Comparison of ENCODE assay signal across 10 cellular contexts in the genomic region with DNA sequence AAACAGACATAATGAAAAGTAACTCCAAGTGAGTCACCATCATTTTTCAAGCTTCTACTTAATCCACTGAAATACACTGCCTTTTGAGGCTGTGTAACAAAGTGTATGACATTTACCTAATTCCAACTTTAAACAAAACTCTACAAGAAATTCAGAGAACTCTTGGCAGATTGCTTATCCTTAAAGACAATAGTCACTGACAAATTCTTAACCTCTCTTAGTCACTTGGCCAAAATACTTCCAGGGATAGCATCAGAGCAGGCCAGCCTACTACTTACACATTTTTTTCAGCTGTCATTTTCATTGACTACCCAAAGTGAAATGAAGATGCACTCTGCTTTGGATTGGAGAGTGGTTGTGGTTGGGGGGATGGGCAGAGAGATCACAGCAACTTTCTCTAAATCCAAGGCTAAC. TPM values are rescaled to one million over a fixed set of nuclear protein-coding genes. Genes with fewer than 3 reads are reported as not detected.
DNase-seq lines count a peak whose midpoint lies in the region; ATAC-seq and TF ChIP-seq lines count a peak whose summit lies in the region.
"Had no signal": no experiment of that assay in that cellular context is flagged by ENCODE, and none has a peak within 500 bp of the region (broad histone marks: within the 10 kb centered on the region; RNA-seq: fewer than 3 reads in every experiment).

No MANE protein-coding gene starts in this region.

- H3K9ac ChIP-seq in SK-N-SH (0 out of 2 replicates have a peak overlapping the region, but pooled peaks have one; percentile 3), fibroblast of lung (ENCODE audit: insufficient read depth, low read length) (no peak overlapping the region)

- no peak for TF ChIP-seq CTCF in SK-N-SH (IDR thresholded peaks at IDR 0.05)
- no peak for TF ChIP-seq CTCF in fibroblast of lung (conservative IDR thresholded peaks at IDR 0.05 in 1 of 2, IDR thresholded peaks at IDR 0.05 in 1 of 2; ENCODE audit: low read depth in 1 of 2, low read length in 2 of 2)
- TF ChIP-seq CTCF in psoas muscle (IDR thresholded peaks at IDR 0.05): no peak

- ATAC-seq in psoas muscle (no peak), HG03354 (IDR thresholded peaks at IDR 0.05; ENCODE audit: poor library complexity, severe bottlenecking, unreplicated experiment) (no peak), HG03108 (IDR thresholded peaks at IDR 0.05; ENCODE audit: unreplicated experiment) (no peak)

- no peaks in the 10 kb centered on the region for H3K9me2 ChIP-seq in SK-N-SH

- H4K20me1 ChIP-seq in SK-N-SH (ENCODE audit: insufficient read depth): peaks cover 35% of the 10 kb centered on the region
- no peaks in the 10 kb centered on the region for H4K20me1 ChIP-seq in fibroblast of lung (ENCODE audit: control insufficient read depth, extremely low read depth, insufficient read depth, low read length)

- peak in 1 of 2 experiments; percentile 45; a peak in 1 of 4 replicates for TF ChIP-seq EP300 in SK-N-SH (IDR thresholded peaks at IDR 0.05; ENCODE audit: borderline replicate concordance in 1 of 2, low read depth in 1 of 2, low read length in 1 of 2)

- H2AFZ ChIP-seq in SK-N-SH (ENCODE audit: low read depth): no peak overlapping the region
- H2AFZ ChIP-seq in fibroblast of lung (ENCODE audit: low read length): no peak overlapping the region

- TF ChIP-seq RAD21 in SK-N-SH (IDR thresholded peaks at IDR 0.05; ENCODE audit: low read length): no peak

- H3F3A ChIP-seq in SK-N-SH (replicated peaks; ENCODE audit: insufficient read depth): peaks cover 26% of the 10 kb centered on the region

- DNase-seq in EH (ENCODE audit: low read depth): peak; percentile 88
- DNase-seq in SK-N-SH: no peak
- peak; percentile 75 to 89 for DNase-seq in fibroblast of lung (ENCODE audit: low read depth in 2 of 2)
- DNase-seq in psoas muscle: no peak
- DNase-seq in iPS-NIHi7 (ENCODE audit: extremely low spot score): no peak
- no peak for DNase-seq in NCI-H2029 treated with DMSO at 0.1 percent for 48 hours (lab: John Stamatoyannopoulos, UW)
- DNase-seq: activated naive CD4-positive, alpha-beta T cell had no signal

- POLR2A ChIA-PET in SK-N-SH (lab: Yijun Ruan, JAX): no interaction called here

- H3K27me3 ChIP-seq in SK-N-SH (ENCODE audit: insufficient read depth) (no peaks in the 10 kb centered on the region), fibroblast of lung (ENCODE audit: control insufficient read depth, insufficient read depth, low read length) (no peaks in the 10 kb centered on the region), psoas muscle (ENCODE audit: insufficient read depth in 3 of 3, low read length in 2 of 3) (no peaks in the 10 kb centered on the region)

- H3K9me3 ChIP-seq in SK-N-SH (no peaks in the 10 kb centered on the region), fibroblast of lung (ENCODE audit: control insufficient read depth, insufficient read depth, low read depth, low read length) (no peaks in the 10 kb centered on the region), psoas muscle (no peaks in the 10 kb centered on the region)
- H3K9me3 ChIP-seq: HAP-1 had no signal

- H3K4me1 ChIP-seq in SK-N-SH (ENCODE audit: control insufficient read depth in 1 of 2, insufficient read depth in 2 of 2, low read depth in 1 of 2, low read length in 1 of 2) (peaks cover 4 to 19% of the 10 kb centered on the region in 2 experiments; a peak in 2 of 4 replicates), fibroblast of lung (ENCODE audit: control insufficient read depth, extremely low read depth, insufficient read depth, low read length) (peaks cover 9% of the 10 kb centered on the region), psoas muscle (peaks cover 24% of the 10 kb centered on the region)

- H3K27ac ChIP-seq in SK-N-SH (ENCODE audit: low read depth in 2 of 2, low read length in 1 of 2) (peak overlapping the region in 1 of 2 experiments; percentile 93; a peak in 2 of 4 replicates), fibroblast of lung (ENCODE audit: insufficient read depth, low read length) (no peak overlapping the region), psoas muscle (peak overlapping the region; percentile 44)

- H3K79me2 ChIP-seq in SK-N-SH (ENCODE audit: insufficient read depth): peaks cover 83% of the 10 kb centered on the region
- H3K79me2 ChIP-seq in fibroblast of lung (ENCODE audit: control insufficient read depth, insufficient read depth, low read length): peaks cover 72% of the 10 kb centered on the region

- CTCF ChIA-PET in SK-N-SH (lab: Yijun Ruan, JAX): interaction anchor here (0.5 to 2.1 kb wide), 4 partner anchors 11 to 1064 kb away, joined by 3 to 12 read pairs (median 3); no protein-coding TSS in a partner anchor

- H3K4me2 ChIP-seq in SK-N-SH (peak overlapping the region; percentile 94), fibroblast of lung (ENCODE audit: extremely low read depth, insufficient read depth, low read length) (peak overlapping the region; percentile 56)

- intact Hi-C loops in psoas muscle (cut with DNase I): loop anchor here in 1 of 2 donors (10.0 kb wide), 1 partner anchor 119 kb away; no protein-coding TSS in a partner anchor

- H3K4me3 ChIP-seq in SK-N-SH (ENCODE audit: low read depth in 2 of 2, low read length in 1 of 2) (peak overlapping the region in 1 of 2 experiments; percentile 75; a peak in 3 of 4 replicates), fibroblast of lung (replicated peaks in 1 of 4; ENCODE audit: control extremely low read depth in 1 of 4, insufficient read depth in 1 of 4, low read depth in 3 of 4, low read length in 4 of 4) (peak overlapping the region in 2 of 4 experiments; percentile 28 to 33), psoas muscle (peak overlapping the region; percentile 86)
- H3K4me3 ChIP-seq: HAP-1 had no signal

- H3K36me3 ChIP-seq in SK-N-SH (replicated peaks in 1 of 2; ENCODE audit: control insufficient read depth in 1 of 2, insufficient read depth in 2 of 2, low read length in 1 of 2) (peaks cover 5 to 39% of the 10 kb centered on the region in 2 experiments), fibroblast of lung (ENCODE audit: control insufficient read depth, insufficient read depth, low read length) (no peaks in the 10 kb centered on the region), psoas muscle (ENCODE audit: insufficient read depth in 1 of 2, low read depth in 1 of 2) (peaks cover 0 to 30% of the 10 kb centered on the region in 2 donors)

TF ChIP-seq in SK-N-SH, 30 proteins besides CTCF, POLR2A, EP300 and RAD21 (continues in another document):
- TF ChIP-seq, protein P1, sequence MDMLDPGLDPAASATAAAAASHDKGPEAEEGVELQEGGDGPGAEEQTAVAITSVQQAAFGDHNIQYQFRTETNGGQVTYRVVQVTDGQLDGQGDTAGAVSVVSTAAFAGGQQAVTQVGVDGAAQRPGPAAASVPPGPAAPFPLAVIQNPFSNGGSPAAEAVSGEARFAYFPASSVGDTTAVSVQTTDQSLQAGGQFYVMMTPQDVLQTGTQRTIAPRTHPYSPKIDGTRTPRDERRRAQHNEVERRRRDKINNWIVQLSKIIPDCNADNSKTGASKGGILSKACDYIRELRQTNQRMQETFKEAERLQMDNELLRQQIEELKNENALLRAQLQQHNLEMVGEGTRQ (IDR thresholded peaks at IDR 0.05; ENCODE audit: borderline replicate concordance, low read depth, low read length): no peak
- no peak for TF ChIP-seq FOXJ3 (CRISPR knock-in tag; IDR thresholded peaks at IDR 0.05)
- peak; percentile 69 for TF ChIP-seq TCF12 (IDR thresholded peaks at IDR 0.05)
- TF ChIP-seq, protein P2, sequence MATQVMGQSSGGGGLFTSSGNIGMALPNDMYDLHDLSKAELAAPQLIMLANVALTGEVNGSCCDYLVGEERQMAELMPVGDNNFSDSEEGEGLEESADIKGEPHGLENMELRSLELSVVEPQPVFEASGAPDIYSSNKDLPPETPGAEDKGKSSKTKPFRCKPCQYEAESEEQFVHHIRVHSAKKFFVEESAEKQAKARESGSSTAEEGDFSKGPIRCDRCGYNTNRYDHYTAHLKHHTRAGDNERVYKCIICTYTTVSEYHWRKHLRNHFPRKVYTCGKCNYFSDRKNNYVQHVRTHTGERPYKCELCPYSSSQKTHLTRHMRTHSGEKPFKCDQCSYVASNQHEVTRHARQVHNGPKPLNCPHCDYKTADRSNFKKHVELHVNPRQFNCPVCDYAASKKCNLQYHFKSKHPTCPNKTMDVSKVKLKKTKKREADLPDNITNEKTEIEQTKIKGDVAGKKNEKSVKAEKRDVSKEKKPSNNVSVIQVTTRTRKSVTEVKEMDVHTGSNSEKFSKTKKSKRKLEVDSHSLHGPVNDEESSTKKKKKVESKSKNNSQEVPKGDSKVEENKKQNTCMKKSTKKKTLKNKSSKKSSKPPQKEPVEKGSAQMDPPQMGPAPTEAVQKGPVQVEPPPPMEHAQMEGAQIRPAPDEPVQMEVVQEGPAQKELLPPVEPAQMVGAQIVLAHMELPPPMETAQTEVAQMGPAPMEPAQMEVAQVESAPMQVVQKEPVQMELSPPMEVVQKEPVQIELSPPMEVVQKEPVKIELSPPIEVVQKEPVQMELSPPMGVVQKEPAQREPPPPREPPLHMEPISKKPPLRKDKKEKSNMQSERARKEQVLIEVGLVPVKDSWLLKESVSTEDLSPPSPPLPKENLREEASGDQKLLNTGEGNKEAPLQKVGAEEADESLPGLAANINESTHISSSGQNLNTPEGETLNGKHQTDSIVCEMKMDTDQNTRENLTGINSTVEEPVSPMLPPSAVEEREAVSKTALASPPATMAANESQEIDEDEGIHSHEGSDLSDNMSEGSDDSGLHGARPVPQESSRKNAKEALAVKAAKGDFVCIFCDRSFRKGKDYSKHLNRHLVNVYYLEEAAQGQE (IDR thresholded peaks at IDR 0.05; ENCODE audit: low read depth, low read length): no peak
- TF ChIP-seq JUND (IDR thresholded peaks at IDR 0.05): peak; percentile 57; the same call in 1 of the 2 replicates
- peak; percentile 58; the same call in 1 of the 2 replicates for TF ChIP-seq NFIC (IDR thresholded peaks at IDR 0.05; ENCODE audit: borderline replicate concordance)
- TF ChIP-seq, protein P3, sequence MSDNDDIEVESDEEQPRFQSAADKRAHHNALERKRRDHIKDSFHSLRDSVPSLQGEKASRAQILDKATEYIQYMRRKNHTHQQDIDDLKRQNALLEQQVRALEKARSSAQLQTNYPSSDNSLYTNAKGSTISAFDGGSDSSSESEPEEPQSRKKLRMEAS (IDR thresholded peaks at IDR 0.05; ENCODE audit: low read depth): peak; percentile 27; the same call in 1 of the 2 replicates
- TF ChIP-seq MXI1 (IDR thresholded peaks at IDR 0.05; ENCODE audit: low read depth, low read length): no peak

RNA-seq across cellular contexts. Expression of a gene that starts 3.6 kb away (rescaled TPM):
- polyA plus RNA-seq in SK-N-SH (2012; rRNA removed) (60.6 and 64.1 TPM in 2 replicates), fibroblast of lung (71.5 and 89.4 TPM in 2 replicates), psoas muscle (10 to 100 TPM in 1 of 3 donors, 1 to 10 TPM in 2; 6.7 to 53.5 (median 6.7) TPM)
- polyA plus RNA-seq in SK-N-SH (2012; cell fraction: cytosol; rRNA removed): 58.4 and 61.3 TPM in 2 replicates
- polyA plus RNA-seq in SK-N-SH (2012; cell fraction: nucleus; rRNA removed): 62.1 and 86.3 TPM in 2 replicates
- total RNA-seq in fibroblast of lung (13.7 and 14.1 TPM in 2 replicates), psoas muscle (10 to 100 TPM; 13.3 to 52.9 (median 30.1) TPM)
- polyA plus RNA-seq in fibroblast of lung (2012): 42.5 and 44.5 TPM in 2 replicates
- polyA minus RNA-seq in fibroblast of lung (ENCODE audit: low replicate concordance): 124 and 139 TPM in 2 replicates

Comparison
In these comparisons a context has a peak if more than half of its experiments do, and no peak if none do; other contexts are left out.
1. DNase-seq: peak in EH (single experiment) and fibroblast of lung (2 of 2); none in SK-N-SH (single experiment), psoas muscle (0 of 2), iPS-NIHi7 (single experiment) and NCI-H2029 treated with DMSO at 0.1 percent for 48 hours (single experiment).